Comparison of ENCODE assay signal across 8 cellular contexts in genomic region chr16:57372372-57373116, GRCh38. TPM values are rescaled to one million over a fixed set of nuclear protein-coding genes. Genes with fewer than 3 reads are reported as not detected.
DNase-seq lines count a peak whose midpoint lies in the region; ATAC-seq lines count a peak whose summit lies in the region.

Gene CX3CL1 (plus strand): TSS chr16:57372490. CDS start chr16:57372569, 79 bp downstream.

- H3K4me1 ChIP-seq in iPS-15b (ENCODE audit: control insufficient read depth, insufficient read depth, low read length), result peaks cover 6% of the 10 kb centered on the region
- H3K4me1 ChIP-seq in CD4-positive, alpha-beta memory T cell (ENCODE audit: insufficient read depth, low read length), result no peaks in the 10 kb centered on the region

- intact Hi-C loops in sciatic nerve (cut with DNase I), result no loop called here
- intact Hi-C loops in CD4-positive, alpha-beta memory T cell (cut with micrococcal nuclease), result no loop called here

- no peaks in the 10 kb centered on the region for H3K9me3 Mint-ChIP-seq in CD4-positive, alpha-beta memory T cell

- H3K36me3 ChIP-seq in H7 (replicated peaks; ENCODE audit: control insufficient read depth, insufficient read depth, low read length) (no peaks in the 10 kb centered on the region), iPS-15b (ENCODE audit: control insufficient read depth, insufficient read depth, low read length) (no peaks in the 10 kb centered on the region)
- no peaks in the 10 kb centered on the region for H3K36me3 ChIP-seq in CD4-positive, alpha-beta memory T cell (ENCODE audit: insufficient read depth, low read length)

- H3K9ac ChIP-seq in iPS-15b (ENCODE audit: low read depth, low read length), result no peak within 1 kb of the TSS

- no peaks in the 10 kb centered on the region for H3K9me3 ChIP-seq in iPS-15b (ENCODE audit: control insufficient read depth, insufficient read depth, low read length)
- no peaks in the 10 kb centered on the region for H3K9me3 ChIP-seq in CD4-positive, alpha-beta memory T cell (ENCODE audit: control insufficient read depth in 1 of 2, low read length in 2 of 2)

- DNase-seq in H7 (peak; percentile 93), astrocyte of the hippocampus (ENCODE audit: low read depth, low spot score) (peak; percentile 89), sciatic nerve (ENCODE audit: low spot score) (peak; percentile 75), NCI-H774 (lab: John Stamatoyannopoulos, UW) (no peak), KG1 (lab: John Stamatoyannopoulos, UW) (no peak), T-helper 9 cell (no peak)
- no peak for DNase-seq in CD4-positive, alpha-beta memory T cell

- CTCF ChIA-PET in CD4-positive, alpha-beta memory T cell (lab: Charles Lee; ENCODE audit: partially characterized antibody), result no interaction called here

- H3K4me3 ChIP-seq in H7 (ENCODE audit: insufficient read depth, low read depth, low read length) (peak within 1 kb of the TSS; percentile 16; the same call in 1 of the 2 replicates), iPS-15b (ENCODE audit: low read depth, low read length) (peak within 1 kb of the TSS; percentile 8)
- no peak within 1 kb of the TSS for H3K4me3 ChIP-seq in CD4-positive, alpha-beta memory T cell (ENCODE audit: low read length in 2 of 2)

- no peak within 1 kb of the TSS for H3K27ac Mint-ChIP-seq in CD4-positive, alpha-beta memory T cell

- H3K27me3 ChIP-seq in H7 (ENCODE audit: control insufficient read depth, insufficient read depth, low read length) (no peaks in the 10 kb centered on the region), iPS-15b (ENCODE audit: control insufficient read depth, insufficient read depth, low read length) (no peaks in the 10 kb centered on the region)
- no peaks in the 10 kb centered on the region for H3K27me3 ChIP-seq in CD4-positive, alpha-beta memory T cell (ENCODE audit: insufficient read depth, low read length)

- POLR2A ChIA-PET in CD4-positive, alpha-beta memory T cell (lab: Charles Lee; ENCODE audit: partially characterized antibody), result no interaction called here

- H3K4me1 Mint-ChIP-seq in CD4-positive, alpha-beta memory T cell, result peaks cover 0 to 2% (median 0%) of the 10 kb centered on the region in 4 donors

- ATAC-seq in sciatic nerve, result peak; percentile 84

- H3K36me3 Mint-ChIP-seq in CD4-positive, alpha-beta memory T cell, result no peaks in the 10 kb centered on the region

- H3K27me3 Mint-ChIP-seq in CD4-positive, alpha-beta memory T cell, result peaks cover 7% of the 10 kb centered on the region in 2 donors

- H3K4me3 Mint-ChIP-seq in CD4-positive, alpha-beta memory T cell, result no peak within 1 kb of the TSS

- no peak within 1 kb of the TSS for H3K27ac ChIP-seq in CD4-positive, alpha-beta memory T cell (ENCODE audit: low read depth, low read length)

RNA-seq across cellular contexts. Expression of gene CX3CL1, which starts in this region (rescaled TPM):
- total RNA-seq in H7 (2014; rRNA removed; shearing (Covaris generic)), result 0.67 and 2.1 TPM in 2 replicates
- total RNA-seq in sciatic nerve, result 21.3 TPM
- total RNA-seq in CD4-positive, alpha-beta memory T cell, result not detected
- polyA plus RNA-seq in CD4-positive, alpha-beta memory T cell, result not detected

Comparison
In these comparisons a context has a peak if more than half of its experiments do, and no peak if none do; other contexts are left out.
1. DNase-seq: peak in H7 (single experiment), astrocyte of the hippocampus (single experiment) and sciatic nerve (single experiment); none in NCI-H774 (single experiment), CD4-positive, alpha-beta memory T cell (0 of 5), KG1 (single experiment) and T-helper 9 cell (single experiment).
2. H3K4me3 ChIP-seq: peak in H7 (single experiment) and iPS-15b (single experiment); none in CD4-positive, alpha-beta memory T cell (0 of 2).